Comparison of ENCODE assay signal across 13 cellular contexts in genomic region chr2:199303814-199304213, GRCh38.
A peak's percentile ranks its signal among the peaks of the same experiment; 100 is the strongest.
DNase-seq lines count a peak whose midpoint lies in the region; TF ChIP-seq lines count a peak whose summit lies in the region.
"Had no signal": no experiment of that assay in that cellular context is flagged by ENCODE, and none has a peak within 500 bp of the region (broad histone marks: within the 10 kb centered on the region; RNA-seq: fewer than 3 reads in every experiment).

No MANE protein-coding gene starts in this region.

- no peak overlapping the region for H2AK5ac ChIP-seq in mesendoderm (ENCODE audit: low read length)

- H3K4me1 ChIP-seq in mesendoderm (ENCODE audit: control insufficient read depth, low read depth, low read length): no peaks in the 10 kb centered on the region

- no peak overlapping the region for H4K8ac ChIP-seq in mesendoderm (ENCODE audit: low read depth, low read length)

- DNase-seq in AG10803 (ENCODE audit: low read depth): peak; percentile 100
- peak; percentile 33 for DNase-seq in NCI-H460 (ENCODE audit: extremely low read depth, low read depth)
- peak; percentile 78 for DNase-seq in dermis blood vessel endothelial cell
- peak; percentile 59 for DNase-seq in mesendoderm
- no peak for DNase-seq in NCI-H187 (lab: John Stamatoyannopoulos, UW)
- no peak for DNase-seq in NCI-H510A treated with DMSO at 0.1 percent for 48 hours (lab: John Stamatoyannopoulos, UW)
- DNase-seq in hippocampal formation (lab: John Stamatoyannopoulos, UW): no peak
- DNase-seq in middle frontal gyrus (ENCODE audit: extremely low spot score, low spot score): no peak
- DNase-seq: activated CD8-positive, alpha-beta T cell treated with anti-CD3 and anti-CD28 coated beads, Interleukin-2, amount 10 ng/mL, durations not matched to agents 7 days and 5 days; activated naive CD8-positive, alpha-beta T cell treated with anti-CD3 and anti-CD28 coated beads for 36 hours; effector CD8-positive, alpha-beta T cell; NCI-H524 treated with DMSO at 0.1 percent for 48 hours; T-cell had no signal

- no peak overlapping the region for H3K56ac ChIP-seq in mesendoderm (ENCODE audit: low read length)

- H3K18ac ChIP-seq in mesendoderm (ENCODE audit: low read length): no peak overlapping the region

- no peaks in the 10 kb centered on the region for H3K79me1 ChIP-seq in mesendoderm (ENCODE audit: low read length)

- H3K4me3 ChIP-seq in AG10803 (ENCODE audit: low read length): no peak overlapping the region
- H3K4me3 ChIP-seq in mesendoderm (ENCODE audit: low read length): no peak overlapping the region

- no peak for TF ChIP-seq CTCF in AG10803 (conservative IDR thresholded peaks at IDR 0.05; ENCODE audit: low read length)

- H2BK120ac ChIP-seq in mesendoderm (ENCODE audit: low read depth, low read length): no peak overlapping the region

- H2BK15ac ChIP-seq in mesendoderm (replicated peaks; ENCODE audit: low read depth): no peak overlapping the region

- no peak overlapping the region for H2BK5ac ChIP-seq in mesendoderm (ENCODE audit: low read length)

- H3K4ac ChIP-seq in mesendoderm (ENCODE audit: low read depth, low read length): no peak overlapping the region

- H3K23ac ChIP-seq in mesendoderm (ENCODE audit: low read length): no peak overlapping the region

- H3K79me2 ChIP-seq in mesendoderm (ENCODE audit: control insufficient read depth, insufficient read depth, low read length): no peaks in the 10 kb centered on the region

- no peak overlapping the region for H3K27ac ChIP-seq in mesendoderm (ENCODE audit: low read depth, low read length)

- no peaks in the 10 kb centered on the region for H3K27me3 ChIP-seq in mesendoderm (ENCODE audit: insufficient read depth, low read length, poor library complexity)

- H4K5ac ChIP-seq in mesendoderm (ENCODE audit: low read length): no peak overlapping the region

- no peaks in the 10 kb centered on the region for H3K36me3 ChIP-seq in mesendoderm (ENCODE audit: control insufficient read depth, insufficient read depth, low read length)

- H3K9ac ChIP-seq in mesendoderm (ENCODE audit: low read length): no peak overlapping the region

- no peak overlapping the region for H3K4me2 ChIP-seq in mesendoderm (ENCODE audit: low read length)

- WGBS in mesendoderm (ENCODE audit: extremely low coverage, insufficient coverage, low lambda C conversion rate): no CpG with 5 or more reads among the region's 6 CpGs

Comparison
In these comparisons a context has a peak if more than half of its experiments do, and no peak if none do; other contexts are left out.
1. DNase-seq: peak in AG10803 (single experiment), NCI-H460 (single experiment), dermis blood vessel endothelial cell (single experiment) and mesendoderm (single experiment); none in NCI-H187 (0 of 2), NCI-H510A treated with DMSO at 0.1 percent for 48 hours (single experiment), hippocampal formation (0 of 2) and middle frontal gyrus (single experiment).